ENCODE assay signal across 26 cellular contexts in genomic region chr14:96649327-96649601, GRCh38.
"Had no signal": no experiment of that assay in that cellular context is flagged by ENCODE, and none has a peak within 500 bp of the region (broad histone marks: within the 10 kb centered on the region; RNA-seq: fewer than 3 reads in every experiment).

No MANE protein-coding gene starts in this region.

- ATAC-seq: activated CD8-positive, alpha-beta T cell treated with anti-CD3 and anti-CD28 coated beads for 36 hours; activated naive CD8-positive, alpha-beta T cell treated with anti-CD3 and anti-CD28 coated beads, Interleukin-2, amount 50 U/mL, for 24 hours; activated T-cell treated with anti-CD3 and anti-CD28 coated beads, Interleukin-2, amount 50 U/mL, for 4 hours; gastroesophageal sphincter; left cardiac atrium; naive thymus-derived CD8-positive, alpha-beta T cell; psoas muscle; stimulated activated memory B cell treated with anti-CD40 and anti-IgM and Interleukin-4, amounts not matched to agents 10 μg/mL and 1 μg/mL and 100 μg/mL, for 72 hours; stimulated activated naive CD8-positive, alpha-beta T cell treated with anti-CD3 and anti-CD28 coated beads, Interleukin-15, amount 100 ng/mL, for 72 hours had no signal

- H3K4me1 Mint-ChIP-seq: activated CD4-positive, alpha-beta T cell treated with anti-CD3 and anti-CD28 coated beads, Interleukin-2, amount 10 ng/mL, durations not matched to agents 7 days and 5 days; activated naive CD4-positive, alpha-beta T cell treated with anti-CD3 and anti-CD28 coated beads, Interleukin-2, amount 50 U/mL, for 24 hours; activated naive CD8-positive, alpha-beta T cell treated with anti-CD3 and anti-CD28 coated beads, Interleukin-2, amount 50 U/mL, for 24 hours; memory B cell; naive thymus-derived CD8-positive, alpha-beta T cell; stimulated activated memory B cell treated with anti-CD40 and anti-IgM and Interleukin-4, amounts not matched to agents 10 μg/mL and 1 μg/mL and 100 μg/mL, for 72 hours; stimulated activated naive CD8-positive, alpha-beta T cell treated with anti-CD3 and anti-CD28 coated beads, Interleukin-15, amount 100 ng/mL, for 72 hours had no signal

- H3K36me3 ChIP-seq: gastroesophageal sphincter, sigmoid colon, thyroid gland had no signal

- DNase-seq: activated CD4-positive, alpha-beta T cell treated with anti-CD3 and anti-CD28 coated beads, Interleukin-2, amount 10 ng/mL, durations not matched to agents 7 days and 5 days; activated CD4-positive, CD25-positive, alpha-beta regulatory T cell treated with anti-CD3 and anti-CD28 coated beads, Interleukin-2, amount 50 U/mL, for 72 hours; activated CD8-positive, alpha-beta T cell treated with anti-CD3 and anti-CD28 coated beads for 36 hours; activated naive CD8-positive, alpha-beta T cell treated with anti-CD3 and anti-CD28 coated beads, Interleukin-2, amount 50 U/mL, for 24 hours; activated T-cell treated with anti-CD3 and anti-CD28 coated beads, Interleukin-2, amount 50 U/mL, for 4 hours; amygdala; caudate nucleus; cortex of kidney; left cardiac atrium; midbrain; naive thymus-derived CD8-positive, alpha-beta T cell; occipital lobe; psoas muscle; sigmoid colon; small intestine; stimulated activated CD4-positive, alpha-beta T cell treated with anti-CD3 and anti-CD28 coated beads, Interleukin-4, amount 100 ng/mL, for 24 hours; stimulated activated naive CD8-positive, alpha-beta T cell treated with anti-CD3 and anti-CD28 coated beads, Interleukin-15, amount 100 ng/mL, for 72 hours; thyroid gland had no signal

- H3K27ac ChIP-seq: gastroesophageal sphincter, hepatocyte, parathyroid adenoma, psoas muscle, sigmoid colon, thyroid gland had no signal

- H3K4me3 Mint-ChIP-seq: activated CD4-positive, alpha-beta T cell treated with anti-CD3 and anti-CD28 coated beads, Interleukin-2, amount 10 ng/mL, durations not matched to agents 7 days and 5 days; activated CD8-positive, alpha-beta T cell treated with anti-CD3 and anti-CD28 coated beads for 36 hours; activated naive CD4-positive, alpha-beta T cell treated with anti-CD3 and anti-CD28 coated beads, Interleukin-2, amount 50 U/mL, for 24 hours; activated naive CD8-positive, alpha-beta T cell treated with anti-CD3 and anti-CD28 coated beads, Interleukin-2, amount 50 U/mL, for 24 hours; activated T-cell treated with anti-CD3 and anti-CD28 coated beads, Interleukin-2, amount 50 U/mL, for 4 hours; memory B cell; naive thymus-derived CD8-positive, alpha-beta T cell; neural crest cell; stimulated activated memory B cell treated with anti-CD40 and anti-IgM and Interleukin-4, amounts not matched to agents 10 μg/mL and 1 μg/mL and 100 μg/mL, for 72 hours; stimulated activated naive CD8-positive, alpha-beta T cell treated with anti-CD3 and anti-CD28 coated beads, Interleukin-15, amount 100 ng/mL, for 72 hours had no signal

- H3K4me3 ChIP-seq: gastroesophageal sphincter, hepatocyte, psoas muscle, sigmoid colon, thyroid gland had no signal

- H3K27ac Mint-ChIP-seq: activated CD4-positive, alpha-beta T cell treated with anti-CD3 and anti-CD28 coated beads, Interleukin-2, amount 10 ng/mL, durations not matched to agents 7 days and 5 days; activated CD8-positive, alpha-beta T cell treated with anti-CD3 and anti-CD28 coated beads for 36 hours; activated naive CD4-positive, alpha-beta T cell treated with anti-CD3 and anti-CD28 coated beads, Interleukin-2, amount 50 U/mL, for 24 hours; activated naive CD8-positive, alpha-beta T cell treated with anti-CD3 and anti-CD28 coated beads, Interleukin-2, amount 50 U/mL, for 24 hours; activated T-helper 2 cell treated with anti-CD3 and anti-CD28 coated beads, Interferon-gamma antibody, Interleukin-2, Interleukin-4, amounts not matched to agents 10 μg/mL and 5 μg/mL and 100 μg/mL, durations not matched to agents 14 hours and 24 hours and 36 hours; memory B cell; naive thymus-derived CD8-positive, alpha-beta T cell; stimulated activated memory B cell treated with anti-CD40 and anti-IgM and Interleukin-4, amounts not matched to agents 10 μg/mL and 1 μg/mL and 100 μg/mL, for 72 hours; stimulated activated naive CD8-positive, alpha-beta T cell treated with anti-CD3 and anti-CD28 coated beads, Interleukin-15, amount 100 ng/mL, for 72 hours had no signal

- H3K9me3 ChIP-seq: sigmoid colon, thyroid gland had no signal

- H3K27me3 ChIP-seq: gastroesophageal sphincter, hepatocyte, sigmoid colon, thyroid gland had no signal

- H3K4me1 ChIP-seq: gastroesophageal sphincter, parathyroid adenoma, psoas muscle, sigmoid colon, thyroid gland had no signal
